In genomic region chr7:112422842-112423496, GRCh38 we compare ENCODE assay signal across 1 cellular context.
TF ChIP-seq lines count a peak whose summit lies in the region.

No MANE protein-coding gene starts in this region.

TF ChIP-seq in H1, 55 proteins besides CTCF, POLR2A, EP300 and RAD21:
- TF ChIP-seq HDAC2 (IDR thresholded peaks at IDR 0.05; ENCODE audit: borderline replicate concordance in 1 of 2, low read depth in 2 of 2, low read length in 2 of 2): no peak
- TF ChIP-seq MAFK (IDR thresholded peaks at IDR 0.05; ENCODE audit: low read depth, low read length): peak; percentile 98
- TF ChIP-seq TEAD4 (IDR thresholded peaks at IDR 0.05; ENCODE audit: low read depth, low read length): peak; percentile 71
- peak; percentile 86 for TF ChIP-seq JUND (IDR thresholded peaks at IDR 0.05; ENCODE audit: low read length)
- no peak for TF ChIP-seq PHF8 (conservative IDR thresholded peaks at IDR 0.05; ENCODE audit: low read depth, low read length)
- no peak for TF ChIP-seq TAF7 (optimal IDR thresholded peaks at IDR 0.05; ENCODE audit: borderline replicate concordance, low read depth, low read length)
- TF ChIP-seq CHD2 (IDR thresholded peaks at IDR 0.05; ENCODE audit: low read length): no peak
- no peak for TF ChIP-seq KDM4A (IDR thresholded peaks at IDR 0.05; ENCODE audit: low read depth, low read length, severe bottlenecking)
- 0 out of 2 replicates have a peak, but pooled peaks have one; percentile 12 for TF ChIP-seq TAF1 (IDR thresholded peaks at IDR 0.05; ENCODE audit: low read depth, low read length)
- no peak for TF ChIP-seq RFX5 (IDR thresholded peaks at IDR 0.05; ENCODE audit: borderline replicate concordance, low read depth, low read length)
- no peak for TF ChIP-seq SAP30 (IDR thresholded peaks at IDR 0.05; ENCODE audit: insufficient read depth, insufficient replicate concordance, low read length)
- TF ChIP-seq SP1 (IDR thresholded peaks at IDR 0.05; ENCODE audit: low read depth, low read length): no peak
- no peak for TF ChIP-seq ASH2L (IDR thresholded peaks at IDR 0.05; ENCODE audit: low read length)
- no peak for TF ChIP-seq GABPA (IDR thresholded peaks at IDR 0.05; ENCODE audit: borderline replicate concordance, insufficient read depth, low read length)
- no peak for TF ChIP-seq SIN3A (conservative IDR thresholded peaks at IDR 0.05 in 1 of 2, IDR thresholded peaks at IDR 0.05 in 1 of 2; ENCODE audit: low read depth in 1 of 2, low read length in 2 of 2)
- TF ChIP-seq BACH1 (IDR thresholded peaks at IDR 0.05; ENCODE audit: low read length): peak; percentile 100
